8 cellular contexts compared by ENCODE assay signal in genomic region chr5:151213803-151214613, GRCh38. TPM values are rescaled to one million over a fixed set of nuclear protein-coding genes. Genes with fewer than 3 reads are reported as not detected.
DNase-seq lines count a peak whose midpoint lies in the region; ATAC-seq and TF ChIP-seq lines count a peak whose summit lies in the region.

No MANE protein-coding gene starts in this region.

- H3K9me3 ChIP-seq in DND-41 (ENCODE audit: insufficient read depth, low read length, severe bottlenecking): no peaks in the 10 kb centered on the region
- H3K9me3 ChIP-seq in duodenal mucosa (ENCODE audit: control insufficient read depth in 1 of 2, low read length in 2 of 2): no peaks in the 10 kb centered on the region
- H3K9me3 ChIP-seq in muscle layer of duodenum (ENCODE audit: control insufficient read depth in 1 of 2, low read length in 2 of 2): no peaks in the 10 kb centered on the region

- peaks cover 72% of the 10 kb centered on the region for H3K4me1 Mint-ChIP-seq in activated CD4-positive, alpha-beta T cell treated with anti-CD3 and anti-CD28 coated beads, Interleukin-2, amount 10 ng/mL, durations not matched to agents 24 days and 14 days
- peaks cover 87% of the 10 kb centered on the region for H3K4me1 Mint-ChIP-seq in stimulated activated naive CD8-positive, alpha-beta T cell treated with anti-CD3 and anti-CD28 coated beads, Interleukin-15, amount 100 ng/mL, for 72 hours

- peaks cover 77% of the 10 kb centered on the region for H3K4me1 ChIP-seq in DND-41 (ENCODE audit: insufficient read depth, low read length)
- H3K4me1 ChIP-seq in duodenal mucosa (ENCODE audit: control insufficient read depth in 1 of 2, insufficient read depth in 2 of 2, low read length in 2 of 2): peaks cover 31 to 52% of the 10 kb centered on the region in 2 donors
- peaks cover 35 to 57% of the 10 kb centered on the region in 2 donors for H3K4me1 ChIP-seq in muscle layer of duodenum (ENCODE audit: control insufficient read depth in 1 of 2, insufficient read depth in 2 of 2, low read length in 2 of 2)

- peak overlapping the region; percentile 99 for H3K9ac ChIP-seq in DND-41 (ENCODE audit: low read depth, low read length)
- H3K9ac ChIP-seq in duodenal mucosa (ENCODE audit: low read depth in 1 of 2, low read length in 2 of 2): peak overlapping the region; percentile 16 to 38

- no peaks in the 10 kb centered on the region for H3K27me3 Mint-ChIP-seq in activated CD4-positive, alpha-beta T cell treated with anti-CD3 and anti-CD28 coated beads, Interleukin-2, amount 10 ng/mL, durations not matched to agents 24 days and 14 days
- no peaks in the 10 kb centered on the region for H3K27me3 Mint-ChIP-seq in stimulated activated naive CD8-positive, alpha-beta T cell treated with anti-CD3 and anti-CD28 coated beads, Interleukin-15, amount 100 ng/mL, for 72 hours

- no peaks in the 10 kb centered on the region for H3K27me3 ChIP-seq in DND-41 (ENCODE audit: insufficient read depth, low read length, poor library complexity)
- H3K27me3 ChIP-seq in duodenal mucosa (ENCODE audit: control insufficient read depth in 1 of 2, insufficient read depth in 2 of 2, low read length in 2 of 2): no peaks in the 10 kb centered on the region
- H3K27me3 ChIP-seq in muscle layer of duodenum (ENCODE audit: low read depth, low read length): no peaks in the 10 kb centered on the region

- ATAC-seq in DND-41 (ENCODE audit: insufficient read depth, low read depth): peak; percentile 75
- ATAC-seq in GM21529 (IDR thresholded peaks at IDR 0.05; ENCODE audit: unreplicated experiment): peak; percentile 77
- ATAC-seq in stimulated activated naive CD8-positive, alpha-beta T cell treated with anti-CD3 and anti-CD28 coated beads, Interleukin-15, amount 100 ng/mL, for 72 hours: peak; percentile 88

- peak overlapping the region; percentile 91 for H3K4me3 Mint-ChIP-seq in activated CD4-positive, alpha-beta T cell treated with anti-CD3 and anti-CD28 coated beads, Interleukin-2, amount 10 ng/mL, durations not matched to agents 24 days and 14 days
- peak overlapping the region; percentile 88 to 96 for H3K4me3 Mint-ChIP-seq in stimulated activated naive CD8-positive, alpha-beta T cell treated with anti-CD3 and anti-CD28 coated beads, Interleukin-15, amount 100 ng/mL, for 72 hours

- DNase-seq in DND-41 (peak; percentile 97), DMS 273 (lab: John Stamatoyannopoulos, UW; ENCODE audit: unreplicated experiment) (no peak)
- DNase-seq in activated CD4-positive, alpha-beta T cell treated with anti-CD3 and anti-CD28 coated beads, Interleukin-2, amount 10 ng/mL, durations not matched to agents 24 days and 14 days: peak; percentile 95
- peak; percentile 77 to 88 for DNase-seq in stimulated activated naive CD8-positive, alpha-beta T cell treated with anti-CD3 and anti-CD28 coated beads, Interleukin-15, amount 100 ng/mL, for 72 hours

- peaks cover 32% of the 10 kb centered on the region for H4K20me1 ChIP-seq in DND-41 (ENCODE audit: insufficient read depth, low read length)

- H3K27ac ChIP-seq in DND-41 (ENCODE audit: low read length): peak overlapping the region; percentile 100
- H3K27ac ChIP-seq in duodenal mucosa (ENCODE audit: low read depth, low read length): peak overlapping the region; percentile 67
- peak overlapping the region; percentile 81 for H3K27ac ChIP-seq in muscle layer of duodenum (ENCODE audit: low read length)

- H3K4me3 ChIP-seq in DND-41 (ENCODE audit: low read depth in 1 of 2, low read length in 2 of 2): peak overlapping the region; percentile 84 to 85
- peak overlapping the region; percentile 18 to 51 for H3K4me3 ChIP-seq in duodenal mucosa (ENCODE audit: low read depth in 1 of 2, low read length in 2 of 2)
- peak overlapping the region; percentile 12 to 18 for H3K4me3 ChIP-seq in muscle layer of duodenum (ENCODE audit: low read depth in 1 of 2, low read length in 2 of 2)

- H3K9me3 Mint-ChIP-seq in activated CD4-positive, alpha-beta T cell treated with anti-CD3 and anti-CD28 coated beads, Interleukin-2, amount 10 ng/mL, durations not matched to agents 24 days and 14 days: no peaks in the 10 kb centered on the region
- no peaks in the 10 kb centered on the region for H3K9me3 Mint-ChIP-seq in stimulated activated naive CD8-positive, alpha-beta T cell treated with anti-CD3 and anti-CD28 coated beads, Interleukin-15, amount 100 ng/mL, for 72 hours

- peaks cover 67% of the 10 kb centered on the region for H3K79me2 ChIP-seq in DND-41 (ENCODE audit: insufficient read depth, low read length)

- H3K4me2 ChIP-seq in DND-41 (ENCODE audit: insufficient read depth, low read length): peak overlapping the region; percentile 89

- intact Hi-C loops in activated CD4-positive, alpha-beta T cell treated with anti-CD3 and anti-CD28 coated beads, Interleukin-2, amount 10 ng/mL, durations not matched to agents 24 days and 14 days (cut with micrococcal nuclease): loop anchor here (1.0 to 5.0 kb wide), 6 partner anchors 9 to 557 kb away; partner anchors contain the start of gene G3BP1

- no peak overlapping the region for H2AFZ ChIP-seq in DND-41 (ENCODE audit: low read depth, low read length)

- TF ChIP-seq RAD21 in Ishikawa (IDR thresholded peaks at IDR 0.05; ENCODE audit: low read depth): no peak

- peaks cover 62% of the 10 kb centered on the region for H3K36me3 ChIP-seq in DND-41 (ENCODE audit: insufficient read depth, low read length)
- no peaks in the 10 kb centered on the region for H3K36me3 ChIP-seq in duodenal mucosa (ENCODE audit: control insufficient read depth in 1 of 2, insufficient read depth in 2 of 2, low read length in 2 of 2)
- peaks cover 0 to 3% of the 10 kb centered on the region in 2 donors for H3K36me3 ChIP-seq in muscle layer of duodenum (ENCODE audit: control insufficient read depth in 1 of 2, insufficient read depth in 2 of 2, low read length in 2 of 2)

- no peak for TF ChIP-seq CTCF in DND-41 (IDR thresholded peaks at IDR 0.05; ENCODE audit: borderline replicate concordance, extremely low read depth, low read length, poor library complexity, severe bottlenecking)

- peak overlapping the region; percentile 95 for H3K27ac Mint-ChIP-seq in activated CD4-positive, alpha-beta T cell treated with anti-CD3 and anti-CD28 coated beads, Interleukin-2, amount 10 ng/mL, durations not matched to agents 24 days and 14 days
- H3K27ac Mint-ChIP-seq in stimulated activated naive CD8-positive, alpha-beta T cell treated with anti-CD3 and anti-CD28 coated beads, Interleukin-15, amount 100 ng/mL, for 72 hours: peak overlapping the region; percentile 93 to 95

- TF ChIP-seq EP300 in Ishikawa (IDR thresholded peaks at IDR 0.05; ENCODE audit: borderline replicate concordance): no peak

- peaks cover 43% of the 10 kb centered on the region for H3K36me3 Mint-ChIP-seq in activated CD4-positive, alpha-beta T cell treated with anti-CD3 and anti-CD28 coated beads, Interleukin-2, amount 10 ng/mL, durations not matched to agents 24 days and 14 days (ENCODE audit: low read depth)

TF ChIP-seq in Ishikawa, 13 proteins besides CTCF, POLR2A, EP300 and RAD21:
- TF ChIP-seq CEBPB (IDR thresholded peaks at IDR 0.05): 0 out of 2 replicates have a peak, but pooled peaks have one; percentile 11
- TF ChIP-seq REST (IDR thresholded peaks at IDR 0.05; ENCODE audit: low read depth): no peak
- no peak for TF ChIP-seq NFIC (IDR thresholded peaks at IDR 0.05)
- no peak for TF ChIP-seq TEAD4 (IDR thresholded peaks at IDR 0.05)

RNA-seq across cellular contexts. Expression of gene CCDC69, which starts 9.9 kb away (rescaled TPM):
- total RNA-seq in activated CD4-positive, alpha-beta T cell treated with anti-CD3 and anti-CD28 coated beads, Interleukin-2, amount 10 ng/mL, durations not matched to agents 24 days and 14 days: 22.7 and 23.2 TPM in 2 replicates

RNA-seq across cellular contexts. Expression of gene GM2A, which starts 39.0 kb away (rescaled TPM):
- 15.4 and 16.0 TPM in 2 replicates for total RNA-seq in activated CD4-positive, alpha-beta T cell treated with anti-CD3 and anti-CD28 coated beads, Interleukin-2, amount 10 ng/mL, durations not matched to agents 24 days and 14 days

RNA-seq across cellular contexts. Expression of gene ANXA6, which starts 56.4 kb away (rescaled TPM):
- total RNA-seq in activated CD4-positive, alpha-beta T cell treated with anti-CD3 and anti-CD28 coated beads, Interleukin-2, amount 10 ng/mL, durations not matched to agents 24 days and 14 days: 314 and 315 TPM in 2 replicates

Comparison
In these comparisons a context has a peak if more than half of its experiments do, and no peak if none do; other contexts are left out.
1. H3K4me3 ChIP-seq: peak in every context shown above with its lines; median percentile 84 in DND-41; 34 in duodenal mucosa; 15 in muscle layer of duodenum.